ENCODE assay signal across 8 cellular contexts in the genomic region with DNA sequence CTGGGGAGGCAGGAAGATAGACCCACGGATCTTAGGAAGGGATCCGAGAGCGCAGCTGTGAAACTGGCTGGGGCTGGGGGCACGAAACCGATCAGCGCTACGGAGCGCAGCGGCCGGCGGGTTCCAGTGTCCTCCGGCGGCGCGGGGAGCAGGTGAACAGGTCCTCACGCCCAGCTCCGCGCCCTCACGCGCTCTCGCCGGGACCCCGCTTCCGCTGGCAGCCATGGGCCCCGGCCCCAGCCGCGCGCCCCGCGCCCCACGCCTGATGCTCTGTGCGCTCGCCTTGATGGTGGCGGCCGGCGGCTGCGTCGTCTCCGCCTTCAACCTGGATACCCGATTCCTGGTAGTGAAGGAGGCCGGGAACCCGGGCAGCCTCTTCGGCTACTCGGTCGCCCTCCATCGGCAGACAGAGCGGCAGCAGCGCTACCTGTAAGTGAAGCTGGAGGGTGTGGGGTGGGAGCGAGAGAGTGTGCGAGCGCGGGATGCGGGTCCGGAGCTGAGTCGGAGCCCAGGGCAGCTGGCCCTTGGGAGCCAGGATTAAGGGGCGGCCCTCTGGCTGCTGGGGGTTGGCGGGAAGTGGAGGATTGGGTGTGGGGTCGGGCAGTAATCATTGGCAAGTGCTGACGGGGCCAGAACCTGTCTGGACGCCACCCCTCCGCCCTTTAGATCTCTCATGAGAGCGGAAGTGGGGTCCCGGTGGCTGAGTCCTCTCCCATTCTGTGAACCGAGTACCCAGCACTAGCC. TPM values are rescaled to one million over a fixed set of nuclear protein-coding genes. Genes with fewer than 3 reads are reported as not detected.
A peak's percentile ranks its signal among the peaks of the same experiment; 100 is the strongest.
DNase-seq lines count a peak whose midpoint lies in the region; ATAC-seq and TF ChIP-seq lines count a peak whose summit lies in the region.

No MANE protein-coding gene starts in this region.

- CTCF ChIA-PET in mammary epithelial cell (lab: Charles Lee; ENCODE audit: low non-redundant PET), result interaction anchor here (1.3 kb wide), 1 partner anchor 30 kb away, joined by 4 read pairs; no protein-coding TSS in a partner anchor

- H4K20me1 ChIP-seq in mammary epithelial cell (ENCODE audit: insufficient read depth, low read length), result no peaks in the 10 kb centered on the region

- H3K36me3 ChIP-seq in BE2C (no peaks in the 10 kb centered on the region), mammary epithelial cell (ENCODE audit: insufficient read depth, low read length) (peaks cover 12% of the 10 kb centered on the region)

- peak; percentile 41 for TF ChIP-seq CTCF in BE2C (IDR thresholded peaks at IDR 0.05; ENCODE audit: low read depth, low read length)
- peak; percentile 15 to 59 for TF ChIP-seq CTCF in mammary epithelial cell (conservative IDR thresholded peaks at IDR 0.05 in 1 of 2, IDR thresholded peaks at IDR 0.05 in 1 of 2; ENCODE audit: extremely low read depth in 1 of 2, insufficient read depth in 1 of 2, low read depth in 1 of 2, low read length in 2 of 2)

- peak overlapping the region; percentile 86 for H3K9ac ChIP-seq in mammary epithelial cell (ENCODE audit: insufficient read depth, low read length)

- H2AFZ ChIP-seq in mammary epithelial cell (ENCODE audit: low read depth, low read length), result no peak overlapping the region

- no TSS peak for BruUV-seq in mammary epithelial cell (replicated peaks; lab: Mats Ljungman, UMichigan)

- H3K27me3 ChIP-seq in BE2C (peaks cover 32% of the 10 kb centered on the region), mammary epithelial cell (ENCODE audit: insufficient read depth, low read length) (no peaks in the 10 kb centered on the region)

- peaks cover 76% of the 10 kb centered on the region for H3K79me2 ChIP-seq in mammary epithelial cell (ENCODE audit: insufficient read depth, low read length)

- peak overlapping the region; percentile 40 for H3K4me2 ChIP-seq in mammary epithelial cell (ENCODE audit: insufficient read depth, low read depth, low read length)

- in situ Hi-C loops in mammary epithelial cell (cut with MboI; ENCODE audit: low sequenced_read_pairs in 2 of 2), result no loop called here

- ATAC-seq in GM21447 (IDR thresholded peaks at IDR 0.05; ENCODE audit: unreplicated experiment), result peak; percentile 52
- peak; percentile 40 for ATAC-seq in left colon

- H3K4me1 ChIP-seq in BE2C, result no peaks in the 10 kb centered on the region
- H3K4me1 ChIP-seq in mammary epithelial cell (ENCODE audit: insufficient read depth, low read length), result peaks cover 67% of the 10 kb centered on the region

- peak overlapping the region; percentile 54 for H3K4me3 ChIP-seq in BE2C (ENCODE audit: low read depth, low read length)
- peak overlapping the region; percentile 57 to 87 (median 86) for H3K4me3 ChIP-seq in mammary epithelial cell (replicated peaks in 1 of 3; ENCODE audit: insufficient read depth in 1 of 3, low read depth in 2 of 3, low read length in 3 of 3)

- 6% methylated on average over 6 of the region's 64 CpGs for WGBS in mammary epithelial cell (ENCODE audit: low coverage, missing lambda C conversion rate)

- intact Hi-C loops in mammary epithelial cell (cut with micrococcal nuclease) (no loop called here), left colon (cut with DNase I, micrococcal nuclease) (no loop called here)

- DNase-seq in BE2C (peak; percentile 75), NCI-H1436 treated with DMSO at 0.1 percent for 48 hours (lab: John Stamatoyannopoulos, UW) (peak; percentile 42), UCSD-AML1 (lab: John Stamatoyannopoulos, UW; ENCODE audit: unreplicated experiment) (peak; percentile 59), mammary epithelial cell (peak; percentile 68), left colon (peak; percentile 68 to 78), foreskin melanocyte (no peak)
- peak; percentile 61 to 63 for DNase-seq in stimulated activated CD4-positive, alpha-beta T cell treated with anti-CD3 and anti-CD28 coated beads, Interleukin-2, amount 100 ng/mL, for 48 hours

- H3K9me3 ChIP-seq in BE2C, result no peaks in the 10 kb centered on the region
- H3K9me3 ChIP-seq in mammary epithelial cell (replicated peaks; ENCODE audit: insufficient read depth, low read length), result no peaks in the 10 kb centered on the region

- dilution Hi-C loops in mammary epithelial cell (cut with HindIII; ENCODE audit: low sequenced_read_pairs), result no loop called here

- H3K27ac ChIP-seq in mammary epithelial cell (ENCODE audit: insufficient read depth, low read depth, low read length), result peak overlapping the region; percentile 93

RNA-seq across cellular contexts. Expression of gene ITGA3, which starts 0.5 kb away (rescaled TPM):
- 3.4 TPM for polyA plus RNA-seq in BE2C (2012; ENCODE audit: insufficient read depth, insufficient read length, low read depth)
- total RNA-seq in mammary epithelial cell (1,000 to 10,000 TPM; 1,418 to 2,030 TPM), left colon (100 to 1,000 TPM; 130 to 170 TPM)
- 1,026 TPM for polyA plus RNA-seq in mammary epithelial cell
- polyA minus RNA-seq in mammary epithelial cell, result 2,074 TPM

RNA-seq across cellular contexts. Expression of gene PDK2, which starts 38.8 kb away (rescaled TPM):
- polyA plus RNA-seq in BE2C (2012; ENCODE audit: insufficient read depth, insufficient read length, low read depth), result 38.8 TPM
- total RNA-seq in mammary epithelial cell, result 10 to 100 TPM; 18.2 to 24.8 TPM
- polyA plus RNA-seq in mammary epithelial cell, result 7.7 TPM
- polyA minus RNA-seq in mammary epithelial cell, result 13.5 TPM
- 10 to 100 TPM; 59.5 to 71.4 TPM for total RNA-seq in left colon

Comparison
In these comparisons a context has a peak if more than half of its experiments do, and no peak if none do; other contexts are left out.
1. RNA of gene ITGA3, which starts 0.5 kb away (total RNA-seq): 1,418 to 2,030 TPM in mammary epithelial cell; 130 to 170 TPM in left colon; every median in the first group is over 4 times any median in the second.